Comparison of ENCODE assay signal across 2 cellular contexts in the genomic region with DNA sequence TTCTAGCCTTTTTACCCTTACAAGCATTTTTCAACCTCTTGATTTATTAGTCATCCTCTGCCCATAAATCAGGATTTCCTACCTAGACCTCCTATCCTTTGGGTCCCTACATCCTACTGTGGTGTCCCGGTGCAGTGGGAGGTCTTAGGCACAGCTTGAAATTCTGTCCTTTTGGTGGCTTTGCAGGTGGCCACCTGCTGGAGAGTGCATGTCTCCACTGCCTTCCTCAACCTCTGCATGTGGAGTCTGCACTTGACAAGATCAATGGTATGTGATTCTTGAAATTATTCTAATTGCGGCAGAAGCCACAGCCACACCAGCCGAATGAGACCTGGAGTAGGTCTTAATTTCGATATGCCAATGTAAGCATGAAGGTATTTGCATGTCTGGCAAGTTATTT.
TF ChIP-seq lines count a peak whose summit lies in the region.

No MANE protein-coding gene starts in this region.

TF ChIP-seq in K562, 482 proteins besides CTCF, POLR2A, EP300 and RAD21:
- TF ChIP-seq, protein P1, sequence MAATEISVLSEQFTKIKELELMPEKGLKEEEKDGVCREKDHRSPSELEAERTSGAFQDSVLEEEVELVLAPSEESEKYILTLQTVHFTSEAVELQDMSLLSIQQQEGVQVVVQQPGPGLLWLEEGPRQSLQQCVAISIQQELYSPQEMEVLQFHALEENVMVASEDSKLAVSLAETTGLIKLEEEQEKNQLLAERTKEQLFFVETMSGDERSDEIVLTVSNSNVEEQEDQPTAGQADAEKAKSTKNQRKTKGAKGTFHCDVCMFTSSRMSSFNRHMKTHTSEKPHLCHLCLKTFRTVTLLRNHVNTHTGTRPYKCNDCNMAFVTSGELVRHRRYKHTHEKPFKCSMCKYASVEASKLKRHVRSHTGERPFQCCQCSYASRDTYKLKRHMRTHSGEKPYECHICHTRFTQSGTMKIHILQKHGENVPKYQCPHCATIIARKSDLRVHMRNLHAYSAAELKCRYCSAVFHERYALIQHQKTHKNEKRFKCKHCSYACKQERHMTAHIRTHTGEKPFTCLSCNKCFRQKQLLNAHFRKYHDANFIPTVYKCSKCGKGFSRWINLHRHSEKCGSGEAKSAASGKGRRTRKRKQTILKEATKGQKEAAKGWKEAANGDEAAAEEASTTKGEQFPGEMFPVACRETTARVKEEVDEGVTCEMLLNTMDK (IDR thresholded peaks at IDR 0.05; ENCODE audit: borderline replicate concordance, insufficient read depth, low read depth, low read length, poor library complexity, severe bottlenecking), result peak; percentile 21
- TF ChIP-seq CBFB (CRISPR knock-in tag; IDR thresholded peaks at IDR 0.05), result no peak

TF ChIP-seq in SK-N-SH, 30 proteins besides CTCF, POLR2A, EP300 and RAD21:
- no peak for TF ChIP-seq EZH2phosphoT487 (IDR thresholded peaks at IDR 0.05; ENCODE audit: borderline replicate concordance, low read depth)
TF ChIP-seq in SK-N-SH: peak in this region for 0.
